7 cellular contexts compared by ENCODE assay signal in the genomic region with DNA sequence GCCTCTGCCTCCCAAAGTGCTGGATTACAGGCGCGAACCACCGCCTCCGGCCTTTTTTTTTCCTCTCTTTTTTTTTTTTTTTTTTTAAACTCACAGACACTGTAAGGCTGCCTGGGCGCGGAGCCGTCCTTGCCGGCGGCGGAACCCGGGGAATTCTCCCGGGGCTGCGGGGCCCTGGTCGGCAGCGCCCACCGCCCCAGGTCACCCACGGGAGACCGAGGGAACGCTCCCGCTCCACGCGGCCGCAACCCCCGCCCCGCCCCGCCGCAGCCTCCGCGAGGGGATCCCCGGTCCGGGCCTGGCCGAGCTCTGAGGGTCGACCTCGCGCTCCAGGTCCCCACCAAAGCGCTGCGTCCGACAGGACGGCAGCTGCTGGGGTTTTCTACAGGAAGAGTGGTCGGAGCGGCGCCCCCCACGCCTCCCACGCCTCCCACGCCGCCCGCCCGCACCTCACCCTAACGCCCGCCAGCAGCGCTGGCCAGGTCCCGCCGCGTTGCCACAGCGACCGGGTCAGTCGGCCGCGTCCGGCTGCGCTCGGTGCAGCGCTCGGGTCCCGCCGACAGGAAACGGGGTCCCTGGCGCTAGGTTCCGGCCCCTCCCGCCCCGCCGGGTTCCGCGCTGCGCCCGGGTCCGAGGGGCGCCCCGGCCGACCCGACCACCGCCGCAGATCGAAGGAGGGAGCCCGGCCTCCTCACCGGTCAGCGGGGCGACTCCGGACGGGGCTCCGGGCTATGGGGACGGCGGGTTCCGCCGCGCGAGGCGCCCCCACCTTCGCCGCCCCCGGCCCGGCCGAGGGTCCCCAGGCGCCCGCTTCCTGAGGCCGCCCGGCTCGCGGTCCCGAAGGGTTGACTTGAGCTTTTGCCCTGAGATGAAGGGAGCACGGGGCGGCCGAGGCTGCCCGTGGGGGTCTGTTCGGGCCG. TPM values are rescaled to one million over a fixed set of nuclear protein-coding genes. Genes with fewer than 3 reads are reported as not detected.
DNase-seq lines count a peak whose midpoint lies in the region; ATAC-seq, FAIRE-seq and TF ChIP-seq lines count a peak whose summit lies in the region.

TSS of gene CCDC57 (minus strand) at position 512 of the 920 bp plus-strand sequence. CDS start 10,898 bp downstream, outside the sequence.

- ATAC-seq in WTC11 = peak; percentile 89

- TF ChIP-seq CTCF in HEK293 (tag by site-specific recombination; IDR thresholded peaks at IDR 0.05) (no peak), NB4 (IDR thresholded peaks at IDR 0.05; ENCODE audit: low read depth, low read length) (no peak), WTC11 (IDR thresholded peaks at IDR 0.05) (no peak)

- H3K36me3 ChIP-seq in HEK293 (ENCODE audit: control insufficient read depth in 2 of 2, insufficient read depth in 1 of 2, low read length in 2 of 2) = peaks cover 0 to 3% of the 10 kb centered on the region in 2 experiments; a peak in 2 of 3 replicates

- peak within 1 kb of the TSS; percentile 70 for H3K4me3 Mint-ChIP-seq in WTC11

- TF ChIP-seq POLR2A in GM12892 (IDR thresholded peaks at IDR 0.05; ENCODE audit: low read depth, low read length) (peak; percentile 53; the same call in 1 of the 2 replicates), NB4 (IDR thresholded peaks at IDR 0.05; ENCODE audit: extremely low read depth, insufficient read length) (peak; percentile 22)

- H3K4me1 Mint-ChIP-seq in WTC11 = peaks cover 5% of the 10 kb centered on the region; the same call in 1 of the 2 replicates

- peak within 1 kb of the TSS; percentile 79 for H3K4me3 ChIP-seq in HEK293 (ENCODE audit: low read depth, low read length)
- peak within 1 kb of the TSS; percentile 63 for H3K4me3 ChIP-seq in NB4 (ENCODE audit: low read depth, low read length)

- FAIRE-seq in GM12892 (lab: Jason Lieb, UNC) = peak; percentile 88

- DNase-seq in GM12892 (ENCODE audit: insufficient read length) (peak; percentile 97), NB4 (ENCODE audit: low read depth) (peak; percentile 89), WTC11 (ENCODE audit: low spot score) (peak; percentile 74), cerebellum (ENCODE audit: low spot score) (peak; percentile 87), kidney glomerular epithelial cell (lab: John Stamatoyannopoulos, UW) (peak; percentile 32)
- peak; percentile 86 for DNase-seq in stimulated activated CD4-positive, alpha-beta T cell treated with anti-CD3 and anti-CD28 coated beads, Interleukin-15, amount 100 ng/mL, for 24 hours

- no peaks in the 10 kb centered on the region for H3K9me3 ChIP-seq in HEK293 (ENCODE audit: control insufficient read depth, insufficient read depth, low read depth, low read length)

- 0 out of 2 replicates have a peak, but pooled peaks cover 7% of the 10 kb centered on the region for H3K4me1 ChIP-seq in HEK293 (ENCODE audit: control insufficient read depth, insufficient read depth, low read length)

- H3K27ac Mint-ChIP-seq in WTC11 = no peak within 1 kb of the TSS

- CTCF ChIA-PET in HEK293 (lab: Yijun Ruan, JAX) (interaction anchor here (0.7 to 2.0 kb wide), 2 partner anchors 23 to 629 kb away, joined by 3 to 9 read pairs; no protein-coding TSS in a partner anchor), WTC11 (lab: Charles Lee) (interaction anchor here (0.6 to 2.0 kb wide), 5 partner anchors 59 to 318 kb away, joined by 3 to 7 read pairs (median 5); no protein-coding TSS in a partner anchor)

- no peaks in the 10 kb centered on the region; the same call in 1 of the 2 replicates for H3K9me3 Mint-ChIP-seq in WTC11

- POLR2A ChIA-PET in HEK293 (lab: Yijun Ruan, JAX) = interaction anchor here (1.0 kb wide), 1 partner anchor 24 kb away, joined by 3 read pairs; no protein-coding TSS in a partner anchor
- POLR2A ChIA-PET in WTC11 (lab: Charles Lee) = interaction anchor here (0.7 to 1.5 kb wide), 3 partner anchors 182 to 379 kb away, joined by 3 to 7 read pairs (median 3); partner anchors contain the start of gene MCRIP1

- H3K27me3 Mint-ChIP-seq in WTC11 (ENCODE audit: low read depth) = peaks cover 24% of the 10 kb centered on the region

- H3K27ac ChIP-seq in HEK293 (ENCODE audit: extremely low read depth, low read depth, low read length) = peak within 1 kb of the TSS; percentile 81

- no peaks in the 10 kb centered on the region for H3K36me3 Mint-ChIP-seq in WTC11

TF ChIP-seq in HEK293, 187 proteins besides CTCF, POLR2A, EP300 and RAD21 (continues in another document):
- TF ChIP-seq HOXD13 (CRISPR knock-in tag; IDR thresholded peaks at IDR 0.05; ENCODE audit: borderline replicate concordance) = no peak
- peak; percentile 38; the same call in 1 of the 2 replicates for TF ChIP-seq KLF8 (tag by site-specific recombination; IDR thresholded peaks at IDR 0.05)
- TF ChIP-seq ZEB2 (tag by site-specific recombination; IDR thresholded peaks at IDR 0.05) = 0 out of 2 replicates have a peak, but pooled peaks have one; percentile 39
- peak; percentile 23; the same call in 1 of the 2 replicates for TF ChIP-seq KLF9 (tag by site-specific recombination; IDR thresholded peaks at IDR 0.05; ENCODE audit: low read depth)
- no peak for TF ChIP-seq ZNF548 (tag by site-specific recombination; IDR thresholded peaks at IDR 0.05)
- no peak for TF ChIP-seq ZNF449 (tag by site-specific recombination; IDR thresholded peaks at IDR 0.05)
- no peak for TF ChIP-seq ZNF76 (tag by site-specific recombination; IDR thresholded peaks at IDR 0.05; ENCODE audit: borderline replicate concordance, low read depth)
- TF ChIP-seq ZNF629 (tag by site-specific recombination; IDR thresholded peaks at IDR 0.05) = no peak
- TF ChIP-seq BCL11A (tag by site-specific recombination; IDR thresholded peaks at IDR 0.05; ENCODE audit: low read depth) = no peak
- no peak for TF ChIP-seq FEZF1 (tag by site-specific recombination; IDR thresholded peaks at IDR 0.05)
- TF ChIP-seq ZNF121 (tag by site-specific recombination; IDR thresholded peaks at IDR 0.05) = no peak
- TF ChIP-seq BCL11B (tag by site-specific recombination; IDR thresholded peaks at IDR 0.05; ENCODE audit: low read depth) = no peak
- no peak for TF ChIP-seq ZNF155 (tag by site-specific recombination; IDR thresholded peaks at IDR 0.05)
- no peak; the same call in 1 of the 2 replicates for TF ChIP-seq ZFP69B (tag by site-specific recombination; IDR thresholded peaks at IDR 0.05)
- no peak for TF ChIP-seq ZNF529 (tag by site-specific recombination; IDR thresholded peaks at IDR 0.05; ENCODE audit: insufficient replicate concordance)
- TF ChIP-seq ZNF560 (tag by site-specific recombination; IDR thresholded peaks at IDR 0.05; ENCODE audit: borderline replicate concordance) = no peak

TF ChIP-seq in WTC11, 78 proteins besides CTCF, POLR2A, EP300 and RAD21 (continues in another document):
- TF ChIP-seq FOXP1 (CRISPR knock-in tag; IDR thresholded peaks at IDR 0.05; ENCODE audit: borderline replicate concordance) (peak; percentile 85), RELA (CRISPR knock-in tag; IDR thresholded peaks at IDR 0.05; ENCODE audit: borderline replicate concordance) (no peak), NR3C1 (CRISPR knock-in tag; conservative IDR thresholded peaks at IDR 0.05; ENCODE audit: low read depth) (no peak), ZNF263 (CRISPR knock-in tag; IDR thresholded peaks at IDR 0.05; ENCODE audit: low read depth) (no peak), ZNF512 (CRISPR knock-in tag; IDR thresholded peaks at IDR 0.05; ENCODE audit: borderline replicate concordance) (no peak), ZBTB43 (CRISPR knock-in tag; IDR thresholded peaks at IDR 0.05) (no peak), ZNF138 (CRISPR knock-in tag; conservative IDR thresholded peaks at IDR 0.05) (no peak), MXD4 (CRISPR knock-in tag; IDR thresholded peaks at IDR 0.05; ENCODE audit: borderline replicate concordance) (no peak)
- TF ChIP-seq, protein P1, sequence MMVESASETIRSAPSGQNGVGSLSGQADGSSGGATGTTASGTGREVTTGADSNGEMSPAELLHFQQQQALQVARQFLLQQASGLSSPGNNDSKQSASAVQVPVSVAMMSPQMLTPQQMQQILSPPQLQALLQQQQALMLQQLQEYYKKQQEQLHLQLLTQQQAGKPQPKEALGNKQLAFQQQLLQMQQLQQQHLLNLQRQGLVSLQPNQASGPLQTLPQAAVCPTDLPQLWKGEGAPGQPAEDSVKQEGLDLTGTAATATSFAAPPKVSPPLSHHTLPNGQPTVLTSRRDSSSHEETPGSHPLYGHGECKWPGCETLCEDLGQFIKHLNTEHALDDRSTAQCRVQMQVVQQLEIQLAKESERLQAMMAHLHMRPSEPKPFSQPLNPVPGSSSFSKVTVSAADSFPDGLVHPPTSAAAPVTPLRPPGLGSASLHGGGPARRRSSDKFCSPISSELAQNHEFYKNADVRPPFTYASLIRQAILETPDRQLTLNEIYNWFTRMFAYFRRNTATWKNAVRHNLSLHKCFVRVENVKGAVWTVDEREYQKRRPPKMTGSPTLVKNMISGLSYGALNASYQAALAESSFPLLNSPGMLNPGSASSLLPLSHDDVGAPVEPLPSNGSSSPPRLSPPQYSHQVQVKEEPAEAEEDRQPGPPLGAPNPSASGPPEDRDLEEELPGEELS (CRISPR knock-in tag; IDR thresholded peaks at IDR 0.05) = peak; percentile 94

RNA-seq across cellular contexts. Expression of gene CCDC57, which starts in this region (rescaled TPM):
- polyA plus RNA-seq in GM12892 (2012; ENCODE audit: missing spikeins) = 47.8 TPM
- total RNA-seq in WTC11 (2021) (15.1 to 20.0 TPM (median 16.9 TPM) in 3 replicates), cerebellum (39.6 TPM)

Comparison
In these comparisons a context has a peak if more than half of its experiments do, and no peak if none do; other contexts are left out.
1. Peak in every context shown above with its lines: DNase-seq, ATAC-seq, H3K4me3 ChIP-seq and H3K27ac ChIP-seq.
2. DNase-seq: peak in every context shown above with its lines; median percentile 97 in GM12892; 89 in NB4; 87 in cerebellum; 86 in stimulated activated CD4-positive, alpha-beta T cell treated with anti-CD3 and anti-CD28 coated beads, Interleukin-15, amount 100 ng/mL, for 24 hours; 74 in WTC11; 32 in kidney glomerular epithelial cell.